ENCODE assay signal across 8 cellular contexts in the genomic region with DNA sequence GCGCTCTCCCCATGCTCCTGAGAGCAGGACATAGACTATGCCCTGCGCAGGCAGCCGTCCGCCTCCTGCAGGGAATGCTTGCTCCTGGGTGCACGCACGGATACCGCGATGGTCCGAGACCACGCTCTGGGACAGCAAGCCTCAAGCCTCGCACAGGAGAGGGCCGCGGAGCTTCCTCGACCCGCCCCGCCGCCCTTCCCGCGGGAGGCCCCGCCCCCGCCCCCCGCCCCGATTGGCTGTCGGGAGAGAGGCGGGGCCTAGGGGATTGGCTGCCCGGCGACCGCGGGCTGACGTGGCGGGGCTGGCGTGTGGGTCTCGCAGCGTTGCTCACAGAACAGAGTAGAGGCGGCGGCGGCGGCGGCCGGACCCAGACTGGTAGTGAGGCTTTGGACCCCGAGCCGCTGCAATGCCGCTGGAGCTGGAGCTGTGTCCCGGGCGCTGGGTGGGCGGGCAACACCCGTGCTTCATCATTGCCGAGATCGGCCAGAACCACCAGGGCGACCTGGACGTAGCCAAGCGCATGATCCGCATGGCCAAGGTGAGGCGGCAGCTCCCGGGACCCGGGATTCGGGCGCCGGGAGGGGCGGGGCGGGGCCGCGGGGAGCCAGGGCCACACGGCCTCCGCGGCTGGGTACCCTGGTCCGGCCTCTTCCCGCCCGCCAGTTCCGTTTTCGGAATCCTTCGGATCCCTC. TPM values are rescaled to one million over a fixed set of nuclear protein-coding genes. Genes with fewer than 3 reads are reported as not detected.
A peak's percentile ranks its signal among the peaks of the same experiment; 100 is the strongest.
DNase-seq lines count a peak whose midpoint lies in the region; ATAC-seq and TF ChIP-seq lines count a peak whose summit lies in the region.

A gene with protein sequence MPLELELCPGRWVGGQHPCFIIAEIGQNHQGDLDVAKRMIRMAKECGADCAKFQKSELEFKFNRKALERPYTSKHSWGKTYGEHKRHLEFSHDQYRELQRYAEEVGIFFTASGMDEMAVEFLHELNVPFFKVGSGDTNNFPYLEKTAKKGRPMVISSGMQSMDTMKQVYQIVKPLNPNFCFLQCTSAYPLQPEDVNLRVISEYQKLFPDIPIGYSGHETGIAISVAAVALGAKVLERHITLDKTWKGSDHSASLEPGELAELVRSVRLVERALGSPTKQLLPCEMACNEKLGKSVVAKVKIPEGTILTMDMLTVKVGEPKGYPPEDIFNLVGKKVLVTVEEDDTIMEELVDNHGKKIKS (plus strand): TSS at position 330 of the 692 bp plus-strand sequence. CDS start 77 bp downstream, at position 407.

- dilution Hi-C loops in mammary epithelial cell (cut with HindIII; ENCODE audit: low sequenced_read_pairs): no loop called here

- H3K4me3 ChIP-seq in AG04450 (ENCODE audit: low read depth, low read length): peak within 1 kb of the TSS; percentile 90
- H3K4me3 ChIP-seq in WI38 (ENCODE audit: low read depth, low read length): peak within 1 kb of the TSS; percentile 72
- H3K4me3 ChIP-seq in mammary epithelial cell (replicated peaks in 1 of 3; ENCODE audit: insufficient read depth in 1 of 3, low read depth in 2 of 3, low read length in 3 of 3): peak within 1 kb of the TSS; percentile 56 to 95 (median 57)
- peak within 1 kb of the TSS; percentile 86 for H3K4me3 ChIP-seq in iPS-20b (ENCODE audit: low read length)
- H3K4me3 ChIP-seq in skin epidermis: peak within 1 kb of the TSS; percentile 53 to 88 (median 81)

- H3K27ac ChIP-seq in AG04450 (ENCODE audit: low read depth, low read length) (peak within 1 kb of the TSS; percentile 86), mammary epithelial cell (ENCODE audit: insufficient read depth, low read depth, low read length) (peak within 1 kb of the TSS; percentile 62), iPS-20b (ENCODE audit: low read length) (no peak within 1 kb of the TSS), skin epidermis (peak within 1 kb of the TSS; percentile 67 to 98 (median 89))

- H3K9me3 ChIP-seq in AG04450 (ENCODE audit: control insufficient read depth, insufficient read depth, low read length) (peaks cover 5% of the 10 kb centered on the region; the same call in 1 of the 2 replicates), mammary epithelial cell (replicated peaks; ENCODE audit: insufficient read depth, low read length) (no peaks in the 10 kb centered on the region), iPS-20b (ENCODE audit: insufficient read depth, low read depth, low read length) (no peaks in the 10 kb centered on the region)

- WGBS in mammary epithelial cell (ENCODE audit: low coverage, missing lambda C conversion rate): 0% methylated on average over 13 of the region's 72 CpGs

- peak within 1 kb of the TSS; percentile 88 for H3K4me2 ChIP-seq in mammary epithelial cell (ENCODE audit: insufficient read depth, low read depth, low read length)

- no peaks in the 10 kb centered on the region for H4K20me1 ChIP-seq in mammary epithelial cell (ENCODE audit: insufficient read depth, low read length)

- H3K4me1 ChIP-seq in mammary epithelial cell (ENCODE audit: insufficient read depth, low read length) (peaks cover 10% of the 10 kb centered on the region), iPS-20b (ENCODE audit: insufficient read depth, low read length) (no peaks in the 10 kb centered on the region)

- H3K36me3 ChIP-seq in mammary epithelial cell (ENCODE audit: insufficient read depth, low read length) (peaks cover 5% of the 10 kb centered on the region), iPS-20b (ENCODE audit: insufficient read depth, low read depth, low read length) (peaks cover 8% of the 10 kb centered on the region; the same call in 1 of the 2 replicates)

- POLR2A ChIA-PET in AG04450 (lab: Yijun Ruan, JAX): interaction anchor here (0.6 to 1.5 kb wide), 12 partner anchors 8 to 200 kb away, joined by 3 to 9 read pairs (median 4); a partner anchor contains a TSS

- peak within 1 kb of the TSS; percentile 98 for H2AFZ ChIP-seq in mammary epithelial cell (ENCODE audit: low read depth, low read length)

- BruUV-seq in mammary epithelial cell (replicated peaks; lab: Mats Ljungman, UMichigan): TSS peak; percentile 48

- DNase-seq in AG04450 (ENCODE audit: low read depth, low spot score) (peak; percentile 85), NCI-H2227 treated with DMSO at 0.1 percent for 48 hours (lab: John Stamatoyannopoulos, UW) (peak; percentile 80), mammary epithelial cell (peak; percentile 96)

- CTCF ChIA-PET in AG04450 (lab: Charles Lee) (interaction anchor here (1.2 kb wide), 1 partner anchor 133 kb away, joined by 6 read pairs; no protein-coding TSS in a partner anchor), mammary epithelial cell (lab: Charles Lee; ENCODE audit: low non-redundant PET) (no interaction called here)

- in situ Hi-C loops in mammary epithelial cell (cut with MboI; ENCODE audit: low sequenced_read_pairs in 2 of 2): no loop called here

- H3K79me2 ChIP-seq in mammary epithelial cell (ENCODE audit: insufficient read depth, low read length): peaks cover 40% of the 10 kb centered on the region

- H3K27me3 ChIP-seq in AG04450 (ENCODE audit: control insufficient read depth, insufficient read depth, low read length) (no peaks in the 10 kb centered on the region), mammary epithelial cell (ENCODE audit: insufficient read depth, low read length) (no peaks in the 10 kb centered on the region), iPS-20b (ENCODE audit: insufficient read depth, low read length) (peaks cover 4% of the 10 kb centered on the region; the same call in 1 of the 2 replicates)

- ATAC-seq in GM18907 (IDR thresholded peaks at IDR 0.05; ENCODE audit: unreplicated experiment) (peak; percentile 96), HG03139 (IDR thresholded peaks at IDR 0.05; ENCODE audit: unreplicated experiment) (peak; percentile 95)

- intact Hi-C loops in mammary epithelial cell (cut with micrococcal nuclease): loop anchor here (2.0 to 5.0 kb wide), 4 partner anchors 22 to 136 kb away; a partner anchor contains a TSS

- TF ChIP-seq CTCF in AG04450 (IDR thresholded peaks at IDR 0.05; ENCODE audit: low read depth, low read length) (peak; percentile 21), WI38 (IDR thresholded peaks at IDR 0.05; ENCODE audit: low read depth, low read length) (no peak), mammary epithelial cell (conservative IDR thresholded peaks at IDR 0.05 in 1 of 2, IDR thresholded peaks at IDR 0.05 in 1 of 2; ENCODE audit: extremely low read depth in 1 of 2, insufficient read depth in 1 of 2, low read depth in 1 of 2, low read length in 2 of 2) (no peak)

- H3K9ac ChIP-seq in mammary epithelial cell (ENCODE audit: insufficient read depth, low read length): peak within 1 kb of the TSS; percentile 82
- peak within 1 kb of the TSS; percentile 59; the same call in 1 of the 2 replicates for H3K9ac ChIP-seq in iPS-20b (ENCODE audit: low read depth, low read length)

RNA-seq across cellular contexts. Expression of the gene that starts here (rescaled TPM):
- polyA plus RNA-seq in AG04450 (2011; rRNA removed) (111 and 122 TPM in 2 replicates), mammary epithelial cell (69.6 TPM)
- polyA minus RNA-seq in AG04450 (2011; rRNA and poly(A)+ RNA removed): 73.6 and 80.2 TPM in 2 replicates
- 10 to 100 TPM; 44.7 to 52.4 TPM for total RNA-seq in mammary epithelial cell
- 39.5 TPM for polyA minus RNA-seq in mammary epithelial cell
